In the genomic region with DNA sequence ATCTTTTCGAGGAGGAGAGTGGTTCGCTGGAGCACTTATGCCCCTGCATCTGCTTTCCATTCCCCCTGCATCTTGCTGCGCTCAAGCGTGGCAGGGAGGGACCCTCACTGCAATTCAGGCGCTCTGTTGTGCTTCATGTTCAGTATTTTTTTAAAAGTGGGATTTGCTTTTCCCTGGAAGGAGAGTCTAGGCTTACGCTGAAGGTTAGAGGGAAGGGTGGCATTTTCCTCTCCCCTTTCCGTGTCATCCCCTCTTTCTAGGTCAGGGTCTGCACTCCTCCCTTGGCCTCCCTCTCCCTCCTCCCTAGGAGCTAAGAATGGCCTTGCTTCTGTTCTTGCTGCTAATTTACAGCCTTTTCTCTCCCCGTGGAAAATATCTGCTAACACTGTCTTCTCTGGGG, we compare ENCODE assay signal across 23 cellular contexts.
DNase-seq lines count a peak whose midpoint lies in the region; ATAC-seq and TF ChIP-seq lines count a peak whose summit lies in the region.
"Had no signal": no experiment of that assay in that cellular context is flagged by ENCODE, and none has a peak within 500 bp of the region (broad histone marks: within the 10 kb centered on the region; RNA-seq: fewer than 3 reads in every experiment).

No MANE protein-coding gene starts in this region.

- H3K36me3 Mint-ChIP-seq in activated T-cell treated with anti-CD3 and anti-CD28 coated beads, Interleukin-2, amount 50 U/mL, for 72 hours (ENCODE audit: insufficient read depth in 2 of 2) = no peaks in the 10 kb centered on the region
- no peaks in the 10 kb centered on the region for H3K36me3 Mint-ChIP-seq in brain
- no peaks in the 10 kb centered on the region for H3K36me3 Mint-ChIP-seq in activated CD8-positive, alpha-beta memory T cell treated with anti-CD3 and anti-CD28 coated beads, Interleukin-2, amount 10 ng/mL, durations not matched to agents 7 days and 5 days

- H3K27me3 Mint-ChIP-seq in activated T-cell treated with anti-CD3 and anti-CD28 coated beads, Interleukin-2, amount 50 U/mL, for 72 hours (ENCODE audit: low read depth) = peaks cover 15% of the 10 kb centered on the region
- peaks cover 2% of the 10 kb centered on the region for H3K27me3 Mint-ChIP-seq in brain
- peaks cover 55% of the 10 kb centered on the region for H3K27me3 Mint-ChIP-seq in activated CD8-positive, alpha-beta memory T cell treated with anti-CD3 and anti-CD28 coated beads, Interleukin-2, amount 10 ng/mL, durations not matched to agents 7 days and 5 days

- H3K27ac Mint-ChIP-seq in activated T-cell treated with anti-CD3 and anti-CD28 coated beads, Interleukin-2, amount 50 U/mL, for 72 hours = no peak overlapping the region
- H3K27ac Mint-ChIP-seq in brain = peak overlapping the region; percentile 33 to 91 (median 82)
- no peak overlapping the region for H3K27ac Mint-ChIP-seq in activated CD8-positive, alpha-beta memory T cell treated with anti-CD3 and anti-CD28 coated beads, Interleukin-2, amount 10 ng/mL, durations not matched to agents 7 days and 5 days
- H3K27ac Mint-ChIP-seq: activated B cell treated with CpG ODN at 0.5 μM for 24 hours; activated T-helper 17 cell treated with anti-CD3 and anti-CD28 coated beads, Interleukin-2, amount 50 U/mL, for 72 hours had no signal

- CTCF ChIA-PET in activated CD8-positive, alpha-beta memory T cell treated with anti-CD3 and anti-CD28 coated beads, Interleukin-2, amount 10 ng/mL, durations not matched to agents 7 days and 5 days (lab: Charles Lee) = no interaction called here

- peaks cover 42% of the 10 kb centered on the region for H3K4me1 Mint-ChIP-seq in activated T-cell treated with anti-CD3 and anti-CD28 coated beads, Interleukin-2, amount 50 U/mL, for 72 hours (ENCODE audit: low read depth)
- H3K4me1 Mint-ChIP-seq in brain = peaks cover 56% of the 10 kb centered on the region
- H3K4me1 Mint-ChIP-seq in activated CD8-positive, alpha-beta memory T cell treated with anti-CD3 and anti-CD28 coated beads, Interleukin-2, amount 10 ng/mL, durations not matched to agents 7 days and 5 days = peaks cover 25% of the 10 kb centered on the region
- H3K4me1 Mint-ChIP-seq: activated B cell treated with CpG ODN at 0.5 μM for 24 hours had no signal

- ATAC-seq in activated T-cell treated with anti-CD3 and anti-CD28 coated beads, Interleukin-2, amount 50 U/mL, for 72 hours (replicated peaks in 1 of 2) = no peak
- ATAC-seq in activated CD8-positive, alpha-beta memory T cell treated with anti-CD3 and anti-CD28 coated beads, Interleukin-2, amount 10 ng/mL, durations not matched to agents 7 days and 5 days = no peak
- ATAC-seq in HG03432 (IDR thresholded peaks at IDR 0.05; ENCODE audit: unreplicated experiment) = no peak
- ATAC-seq: activated T-helper 17 cell treated with anti-CD3 and anti-CD28 coated beads, Interleukin-2, amount 50 U/mL, for 72 hours; gastroesophageal sphincter; GM12878; lower lobe of right lung; pancreas; right lobe of liver had no signal

- no peaks in the 10 kb centered on the region for H3K9me3 Mint-ChIP-seq in activated T-cell treated with anti-CD3 and anti-CD28 coated beads, Interleukin-2, amount 50 U/mL, for 72 hours
- no peaks in the 10 kb centered on the region for H3K9me3 Mint-ChIP-seq in brain
- no peaks in the 10 kb centered on the region for H3K9me3 Mint-ChIP-seq in activated CD8-positive, alpha-beta memory T cell treated with anti-CD3 and anti-CD28 coated beads, Interleukin-2, amount 10 ng/mL, durations not matched to agents 7 days and 5 days (ENCODE audit: low read depth)
- H3K9me3 Mint-ChIP-seq: activated B cell treated with CpG ODN at 0.5 μM for 24 hours; activated T-helper 17 cell treated with anti-CD3 and anti-CD28 coated beads, Interleukin-2, amount 50 U/mL, for 72 hours; central memory CD8-positive, alpha-beta T cell had no signal

- no peaks in the 10 kb centered on the region for H3K36me3 ChIP-seq in KOPT-K1 (ENCODE audit: insufficient read depth, low read length)
- H3K36me3 ChIP-seq: gastroesophageal sphincter, lower lobe of right lung, pancreas, right lobe of liver had no signal

- H3K9me3 ChIP-seq in KOPT-K1 (ENCODE audit: insufficient read depth, low read length, poor library complexity, severe bottlenecking) = no peaks in the 10 kb centered on the region
- H3K9me3 ChIP-seq: gastroesophageal sphincter, lower lobe of right lung, pancreas, right lobe of liver had no signal

- TF ChIP-seq CTCF in brain (conservative IDR thresholded peaks at IDR 0.05) = no peak

- H3K27ac ChIP-seq in KOPT-K1 (ENCODE audit: low read depth, low read length, poor library complexity, severe bottlenecking) = peak overlapping the region; percentile 99
- H3K27ac ChIP-seq: C4-2B, gastroesophageal sphincter, lower lobe of right lung, pancreas, right lobe of liver, SK-N-MC had no signal

- peak overlapping the region; percentile 81 to 85 for H3K4me3 Mint-ChIP-seq in activated T-cell treated with anti-CD3 and anti-CD28 coated beads, Interleukin-2, amount 50 U/mL, for 72 hours
- peak overlapping the region; percentile 48 to 85 (median 66) for H3K4me3 Mint-ChIP-seq in brain
- H3K4me3 Mint-ChIP-seq in activated CD8-positive, alpha-beta memory T cell treated with anti-CD3 and anti-CD28 coated beads, Interleukin-2, amount 10 ng/mL, durations not matched to agents 7 days and 5 days = no peak overlapping the region
- H3K4me3 Mint-ChIP-seq: activated B cell treated with CpG ODN at 0.5 μM for 24 hours; activated T-helper 17 cell treated with anti-CD3 and anti-CD28 coated beads, Interleukin-2, amount 50 U/mL, for 72 hours had no signal

- no peak for DNase-seq in activated T-cell treated with anti-CD3 and anti-CD28 coated beads, Interleukin-2, amount 50 U/mL, for 72 hours
- no peak for DNase-seq in activated T-cell treated with anti-CD3 and anti-CD28 coated beads, Interleukin-2, amount 50 U/mL, for 48 hours
- DNase-seq in retina (peak; percentile 68), DMS153 (lab: John Stamatoyannopoulos, UW) (no peak)
- DNase-seq in activated CD8-positive, alpha-beta memory T cell treated with anti-CD3 and anti-CD28 coated beads, Interleukin-2, amount 10 ng/mL, durations not matched to agents 7 days and 5 days = no peak
- DNase-seq: ACHN; activated B cell treated with CpG ODN at 0.5 μM for 24 hours; IMR-90; lower lobe of right lung; NCI-H187; NK-92 treated with Interleukin-12 subunit alpha and Interleukin-12 subunit beta, amount 100 ng/mL, for 24 hours; pancreas; right lobe of liver; T-helper 9 cell had no signal

Comparison
In these comparisons a context has a peak if more than half of its experiments do, and no peak if none do; other contexts are left out.
1. H3K27ac Mint-ChIP-seq: peak in brain (5 of 5); none in activated T-cell treated with anti-CD3 and anti-CD28 coated beads, Interleukin-2, amount 50 U/mL, for 72 hours (single experiment) and activated CD8-positive, alpha-beta memory T cell treated with anti-CD3 and anti-CD28 coated beads, Interleukin-2, amount 10 ng/mL, durations not matched to agents 7 days and 5 days (single experiment).